Comparison of ENCODE assay signal across 1 cellular context in the genomic region with DNA sequence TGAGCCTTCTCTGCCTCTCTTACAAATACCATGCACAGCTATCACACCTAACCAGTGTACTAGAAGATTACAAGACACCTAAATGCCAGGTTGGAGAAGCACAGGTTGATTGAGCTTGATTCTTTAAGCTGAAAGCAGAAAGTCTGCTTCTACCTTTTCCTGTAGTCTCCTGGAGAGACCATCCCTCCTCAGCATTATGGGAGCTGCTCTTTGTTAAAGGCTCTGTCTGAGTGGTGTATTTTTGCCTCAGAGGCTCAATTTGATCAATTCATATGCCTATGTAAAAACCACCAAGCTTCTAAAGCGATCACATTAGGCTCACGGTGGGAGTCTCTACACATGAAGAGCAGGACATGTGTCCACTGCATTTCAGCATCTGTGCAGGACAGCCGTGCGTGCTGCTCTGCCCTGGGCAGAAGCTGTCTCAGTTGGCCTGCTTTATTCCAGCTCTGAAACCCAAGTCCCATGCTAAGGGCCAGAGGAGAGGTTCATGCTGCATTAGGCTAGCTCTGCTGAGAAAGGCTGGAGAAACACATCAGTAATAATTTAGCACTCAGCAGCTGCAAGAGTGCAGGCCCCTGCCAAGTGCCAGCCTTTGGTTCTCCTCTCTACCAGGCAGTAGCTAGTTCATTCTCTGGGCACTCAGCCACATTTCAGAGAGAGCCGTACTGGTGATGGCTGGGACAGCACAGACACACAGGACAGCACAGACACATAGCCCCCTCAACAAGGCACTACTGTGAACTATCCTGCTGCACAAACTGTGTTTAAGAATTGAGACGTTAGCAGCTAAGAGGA.
TF ChIP-seq lines count a peak whose summit lies in the region.

No MANE protein-coding gene starts in this region.

TF ChIP-seq in GM23338, 12 proteins besides CTCF, POLR2A, EP300 and RAD21 (continued from another document):
- TF ChIP-seq ZNF462 (CRISPR knock-in tag; IDR thresholded peaks at IDR 0.05): no peak
- no peak for TF ChIP-seq JUNB (IDR thresholded peaks at IDR 0.05; ENCODE audit: unreplicated experiment)
- TF ChIP-seq EZH2phosphoT487 (IDR thresholded peaks at IDR 0.05; ENCODE audit: unreplicated experiment): no peak
- no peak for TF ChIP-seq NANOG (IDR thresholded peaks at IDR 0.05; ENCODE audit: borderline replicate concordance)
- TF ChIP-seq ZNF331 (CRISPR knock-in tag; IDR thresholded peaks at IDR 0.05; ENCODE audit: low read depth): no peak
- TF ChIP-seq STAT1 (IDR thresholded peaks at IDR 0.05; ENCODE audit: unreplicated experiment): no peak
- no peak for TF ChIP-seq ZNF114 (CRISPR knock-in tag; IDR thresholded peaks at IDR 0.05)
- no peak for TF ChIP-seq POLR2AphosphoS5 (IDR thresholded peaks at IDR 0.05; ENCODE audit: low read depth)
TF ChIP-seq in GM23338: peak in this region for 0.
